Comparison of ENCODE assay signal across 1 cellular context in the genomic region with DNA sequence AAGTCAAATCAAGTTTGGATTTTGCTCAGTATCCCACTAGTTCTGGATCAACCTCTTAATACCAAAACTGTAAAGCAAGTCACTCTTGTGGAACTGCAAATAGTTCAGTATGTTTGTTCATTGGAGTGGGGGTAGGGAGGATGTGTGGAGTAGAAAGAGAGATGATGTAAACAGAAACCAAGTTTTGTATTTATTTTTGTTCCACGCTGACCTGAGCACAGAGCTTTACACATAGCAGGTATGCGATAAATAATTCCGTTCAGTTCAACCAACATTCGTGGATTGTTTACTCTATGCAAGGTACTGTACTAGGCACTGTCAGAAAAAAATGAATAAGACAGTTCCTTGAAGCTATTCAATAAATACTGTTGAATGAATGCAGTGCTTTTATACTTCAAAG.
TF ChIP-seq lines count a peak whose summit lies in the region.

No MANE protein-coding gene starts in this region.

TF ChIP-seq in HepG2, 621 proteins besides CTCF, POLR2A, EP300 and RAD21 (continued from another document and continues in another):
- TF ChIP-seq, protein P1, sequence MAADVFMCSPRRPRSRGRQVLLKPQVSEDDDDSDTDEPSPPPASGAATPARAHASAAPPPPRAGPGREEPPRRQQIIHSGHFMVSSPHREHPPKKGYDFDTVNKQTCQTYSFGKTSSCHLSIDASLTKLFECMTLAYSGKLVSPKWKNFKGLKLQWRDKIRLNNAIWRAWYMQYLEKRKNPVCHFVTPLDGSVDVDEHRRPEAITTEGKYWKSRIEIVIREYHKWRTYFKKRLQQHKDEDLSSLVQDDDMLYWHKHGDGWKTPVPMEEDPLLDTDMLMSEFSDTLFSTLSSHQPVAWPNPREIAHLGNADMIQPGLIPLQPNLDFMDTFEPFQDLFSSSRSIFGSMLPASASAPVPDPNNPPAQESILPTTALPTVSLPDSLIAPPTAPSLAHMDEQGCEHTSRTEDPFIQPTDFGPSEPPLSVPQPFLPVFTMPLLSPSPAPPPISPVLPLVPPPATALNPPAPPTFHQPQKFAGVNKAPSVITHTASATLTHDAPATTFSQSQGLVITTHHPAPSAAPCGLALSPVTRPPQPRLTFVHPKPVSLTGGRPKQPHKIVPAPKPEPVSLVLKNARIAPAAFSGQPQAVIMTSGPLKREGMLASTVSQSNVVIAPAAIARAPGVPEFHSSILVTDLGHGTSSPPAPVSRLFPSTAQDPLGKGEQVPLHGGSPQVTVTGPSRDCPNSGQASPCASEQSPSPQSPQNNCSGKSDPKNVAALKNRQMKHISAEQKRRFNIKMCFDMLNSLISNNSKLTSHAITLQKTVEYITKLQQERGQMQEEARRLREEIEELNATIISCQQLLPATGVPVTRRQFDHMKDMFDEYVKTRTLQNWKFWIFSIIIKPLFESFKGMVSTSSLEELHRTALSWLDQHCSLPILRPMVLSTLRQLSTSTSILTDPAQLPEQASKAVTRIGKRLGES (CRISPR knock-in tag; IDR thresholded peaks at IDR 0.05; ENCODE audit: borderline replicate concordance): no peak
- TF ChIP-seq MEF2D (CRISPR knock-in tag; IDR thresholded peaks at IDR 0.05): no peak
- TF ChIP-seq FOXK1 (CRISPR knock-in tag; IDR thresholded peaks at IDR 0.05; ENCODE audit: borderline replicate concordance, low read depth): peak; percentile 88
- no peak for TF ChIP-seq U2AF1 (optimal IDR thresholded peaks at IDR 0.05; ENCODE audit: low read depth, low read length)
- no peak for TF ChIP-seq SIX4 (CRISPR knock-in tag; IDR thresholded peaks at IDR 0.05)
- no peak for TF ChIP-seq HOXD1 (CRISPR knock-in tag; IDR thresholded peaks at IDR 0.05)
- no peak for TF ChIP-seq ZNF629 (CRISPR knock-in tag; conservative IDR thresholded peaks at IDR 0.05)
- peak; percentile 53; the same call in 1 of the 2 replicates for TF ChIP-seq ZKSCAN8 (CRISPR knock-in tag; IDR thresholded peaks at IDR 0.05; ENCODE audit: borderline replicate concordance)
- no peak for TF ChIP-seq NKX3-1 (CRISPR knock-in tag; IDR thresholded peaks at IDR 0.05)
- TF ChIP-seq ZNF44 (CRISPR knock-in tag; IDR thresholded peaks at IDR 0.05): no peak
- peak; percentile 71; the same call in 1 of the 2 replicates for TF ChIP-seq REPIN1 (CRISPR knock-in tag; IDR thresholded peaks at IDR 0.05; ENCODE audit: borderline replicate concordance, low read depth)
- no peak for TF ChIP-seq SNRNP70 (IDR thresholded peaks at IDR 0.05; ENCODE audit: low read depth, low read length)
- TF ChIP-seq, protein P2, sequence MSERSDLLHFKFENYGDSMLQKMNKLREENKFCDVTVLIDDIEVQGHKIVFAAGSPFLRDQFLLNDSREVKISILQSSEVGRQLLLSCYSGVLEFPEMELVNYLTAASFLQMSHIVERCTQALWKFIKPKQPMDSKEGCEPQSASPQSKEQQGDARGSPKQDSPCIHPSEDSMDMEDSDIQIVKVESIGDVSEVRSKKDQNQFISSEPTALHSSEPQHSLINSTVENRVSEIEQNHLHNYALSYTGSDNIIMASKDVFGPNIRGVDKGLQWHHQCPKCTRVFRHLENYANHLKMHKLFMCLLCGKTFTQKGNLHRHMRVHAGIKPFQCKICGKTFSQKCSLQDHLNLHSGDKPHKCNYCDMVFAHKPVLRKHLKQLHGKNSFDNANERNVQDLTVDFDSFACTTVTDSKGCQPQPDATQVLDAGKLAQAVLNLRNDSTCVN (CRISPR knock-in tag; IDR thresholded peaks at IDR 0.05; ENCODE audit: borderline replicate concordance): no peak
- peak; percentile 70; the same call in 1 of the 2 replicates for TF ChIP-seq HMG20A (CRISPR knock-in tag; IDR thresholded peaks at IDR 0.05; ENCODE audit: borderline replicate concordance)
- no peak for TF ChIP-seq SATB2 (CRISPR knock-in tag; IDR thresholded peaks at IDR 0.05)
- TF ChIP-seq FOXA3 (CRISPR knock-in tag; IDR thresholded peaks at IDR 0.05): peak; percentile 81
- peak; percentile 25; the same call in 1 of the 2 replicates for TF ChIP-seq MIXL1 (CRISPR knock-in tag; IDR thresholded peaks at IDR 0.05)
- peak; percentile 38; the same call in 1 of the 2 replicates for TF ChIP-seq ZMYM3 (CRISPR knock-in tag; IDR thresholded peaks at IDR 0.05)
- TF ChIP-seq, protein P3, sequence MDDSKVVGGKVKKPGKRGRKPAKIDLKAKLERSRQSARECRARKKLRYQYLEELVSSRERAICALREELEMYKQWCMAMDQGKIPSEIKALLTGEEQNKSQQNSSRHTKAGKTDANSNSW (CRISPR knock-in tag; IDR thresholded peaks at IDR 0.05; ENCODE audit: borderline replicate concordance): no peak
- TF ChIP-seq ARID2 (CRISPR knock-in tag; IDR thresholded peaks at IDR 0.05; ENCODE audit: borderline replicate concordance): no peak
- TF ChIP-seq, protein P4, sequence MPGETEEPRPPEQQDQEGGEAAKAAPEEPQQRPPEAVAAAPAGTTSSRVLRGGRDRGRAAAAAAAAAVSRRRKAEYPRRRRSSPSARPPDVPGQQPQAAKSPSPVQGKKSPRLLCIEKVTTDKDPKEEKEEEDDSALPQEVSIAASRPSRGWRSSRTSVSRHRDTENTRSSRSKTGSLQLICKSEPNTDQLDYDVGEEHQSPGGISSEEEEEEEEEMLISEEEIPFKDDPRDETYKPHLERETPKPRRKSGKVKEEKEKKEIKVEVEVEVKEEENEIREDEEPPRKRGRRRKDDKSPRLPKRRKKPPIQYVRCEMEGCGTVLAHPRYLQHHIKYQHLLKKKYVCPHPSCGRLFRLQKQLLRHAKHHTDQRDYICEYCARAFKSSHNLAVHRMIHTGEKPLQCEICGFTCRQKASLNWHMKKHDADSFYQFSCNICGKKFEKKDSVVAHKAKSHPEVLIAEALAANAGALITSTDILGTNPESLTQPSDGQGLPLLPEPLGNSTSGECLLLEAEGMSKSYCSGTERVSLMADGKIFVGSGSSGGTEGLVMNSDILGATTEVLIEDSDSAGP (CRISPR knock-in tag; IDR thresholded peaks at IDR 0.05; ENCODE audit: borderline replicate concordance): no peak
- TF ChIP-seq NR1H2 (CRISPR knock-in tag; IDR thresholded peaks at IDR 0.05; ENCODE audit: borderline replicate concordance, low read depth): no peak
- TF ChIP-seq ZNF232 (CRISPR knock-in tag; IDR thresholded peaks at IDR 0.05; ENCODE audit: borderline replicate concordance): no peak
- TF ChIP-seq FOXC1 (CRISPR knock-in tag; IDR thresholded peaks at IDR 0.05; ENCODE audit: borderline replicate concordance): no peak
- TF ChIP-seq CC2D1A (CRISPR knock-in tag; IDR thresholded peaks at IDR 0.05): no peak
- TF ChIP-seq FOXA1 (IDR thresholded peaks at IDR 0.05): no peak
- TF ChIP-seq FOXA1 (CRISPR knock-in tag; IDR thresholded peaks at IDR 0.05): 0 out of 2 replicates have a peak, but pooled peaks have one; percentile 13
- TF ChIP-seq, protein P5, sequence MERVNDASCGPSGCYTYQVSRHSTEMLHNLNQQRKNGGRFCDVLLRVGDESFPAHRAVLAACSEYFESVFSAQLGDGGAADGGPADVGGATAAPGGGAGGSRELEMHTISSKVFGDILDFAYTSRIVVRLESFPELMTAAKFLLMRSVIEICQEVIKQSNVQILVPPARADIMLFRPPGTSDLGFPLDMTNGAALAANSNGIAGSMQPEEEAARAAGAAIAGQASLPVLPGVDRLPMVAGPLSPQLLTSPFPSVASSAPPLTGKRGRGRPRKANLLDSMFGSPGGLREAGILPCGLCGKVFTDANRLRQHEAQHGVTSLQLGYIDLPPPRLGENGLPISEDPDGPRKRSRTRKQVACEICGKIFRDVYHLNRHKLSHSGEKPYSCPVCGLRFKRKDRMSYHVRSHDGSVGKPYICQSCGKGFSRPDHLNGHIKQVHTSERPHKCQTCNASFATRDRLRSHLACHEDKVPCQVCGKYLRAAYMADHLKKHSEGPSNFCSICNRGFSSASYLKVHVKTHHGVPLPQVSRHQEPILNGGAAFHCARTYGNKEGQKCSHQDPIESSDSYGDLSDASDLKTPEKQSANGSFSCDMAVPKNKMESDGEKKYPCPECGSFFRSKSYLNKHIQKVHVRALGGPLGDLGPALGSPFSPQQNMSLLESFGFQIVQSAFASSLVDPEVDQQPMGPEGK (CRISPR knock-in tag; IDR thresholded peaks at IDR 0.05): peak; percentile 39; the same call in 1 of the 2 replicates
- no peak for TF ChIP-seq NFE2 (CRISPR knock-in tag; IDR thresholded peaks at IDR 0.05)
- no peak for TF ChIP-seq ARHGAP35 (CRISPR knock-in tag; IDR thresholded peaks at IDR 0.05; ENCODE audit: borderline replicate concordance)
- TF ChIP-seq, protein P6, sequence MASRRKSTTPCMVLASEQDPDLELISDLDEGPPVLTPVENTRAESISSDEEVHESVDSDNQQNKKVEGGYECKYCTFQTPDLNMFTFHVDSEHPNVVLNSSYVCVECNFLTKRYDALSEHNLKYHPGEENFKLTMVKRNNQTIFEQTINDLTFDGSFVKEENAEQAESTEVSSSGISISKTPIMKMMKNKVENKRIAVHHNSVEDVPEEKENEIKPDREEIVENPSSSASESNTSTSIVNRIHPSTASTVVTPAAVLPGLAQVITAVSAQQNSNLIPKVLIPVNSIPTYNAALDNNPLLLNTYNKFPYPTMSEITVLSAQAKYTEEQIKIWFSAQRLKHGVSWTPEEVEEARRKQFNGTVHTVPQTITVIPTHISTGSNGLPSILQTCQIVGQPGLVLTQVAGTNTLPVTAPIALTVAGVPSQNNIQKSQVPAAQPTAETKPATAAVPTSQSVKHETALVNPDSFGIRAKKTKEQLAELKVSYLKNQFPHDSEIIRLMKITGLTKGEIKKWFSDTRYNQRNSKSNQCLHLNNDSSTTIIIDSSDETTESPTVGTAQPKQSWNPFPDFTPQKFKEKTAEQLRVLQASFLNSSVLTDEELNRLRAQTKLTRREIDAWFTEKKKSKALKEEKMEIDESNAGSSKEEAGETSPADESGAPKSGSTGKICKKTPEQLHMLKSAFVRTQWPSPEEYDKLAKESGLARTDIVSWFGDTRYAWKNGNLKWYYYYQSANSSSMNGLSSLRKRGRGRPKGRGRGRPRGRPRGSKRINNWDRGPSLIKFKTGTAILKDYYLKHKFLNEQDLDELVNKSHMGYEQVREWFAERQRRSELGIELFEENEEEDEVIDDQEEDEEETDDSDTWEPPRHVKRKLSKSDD (CRISPR knock-in tag; IDR thresholded peaks at IDR 0.05; ENCODE audit: low read depth): no peak
- TF ChIP-seq ZNF891 (CRISPR knock-in tag; IDR thresholded peaks at IDR 0.05): no peak
- TF ChIP-seq KDM3A (CRISPR knock-in tag; IDR thresholded peaks at IDR 0.05; ENCODE audit: low read depth): no peak
- TF ChIP-seq, protein P7, sequence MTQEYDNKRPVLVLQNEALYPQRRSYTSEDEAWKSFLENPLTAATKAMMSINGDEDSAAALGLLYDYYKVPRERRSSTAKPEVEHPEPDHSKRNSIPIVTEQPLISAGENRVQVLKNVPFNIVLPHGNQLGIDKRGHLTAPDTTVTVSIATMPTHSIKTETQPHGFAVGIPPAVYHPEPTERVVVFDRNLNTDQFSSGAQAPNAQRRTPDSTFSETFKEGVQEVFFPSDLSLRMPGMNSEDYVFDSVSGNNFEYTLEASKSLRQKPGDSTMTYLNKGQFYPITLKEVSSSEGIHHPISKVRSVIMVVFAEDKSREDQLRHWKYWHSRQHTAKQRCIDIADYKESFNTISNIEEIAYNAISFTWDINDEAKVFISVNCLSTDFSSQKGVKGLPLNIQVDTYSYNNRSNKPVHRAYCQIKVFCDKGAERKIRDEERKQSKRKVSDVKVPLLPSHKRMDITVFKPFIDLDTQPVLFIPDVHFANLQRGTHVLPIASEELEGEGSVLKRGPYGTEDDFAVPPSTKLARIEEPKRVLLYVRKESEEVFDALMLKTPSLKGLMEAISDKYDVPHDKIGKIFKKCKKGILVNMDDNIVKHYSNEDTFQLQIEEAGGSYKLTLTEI (CRISPR knock-in tag; conservative IDR thresholded peaks at IDR 0.05): no peak
- TF ChIP-seq, protein P8, sequence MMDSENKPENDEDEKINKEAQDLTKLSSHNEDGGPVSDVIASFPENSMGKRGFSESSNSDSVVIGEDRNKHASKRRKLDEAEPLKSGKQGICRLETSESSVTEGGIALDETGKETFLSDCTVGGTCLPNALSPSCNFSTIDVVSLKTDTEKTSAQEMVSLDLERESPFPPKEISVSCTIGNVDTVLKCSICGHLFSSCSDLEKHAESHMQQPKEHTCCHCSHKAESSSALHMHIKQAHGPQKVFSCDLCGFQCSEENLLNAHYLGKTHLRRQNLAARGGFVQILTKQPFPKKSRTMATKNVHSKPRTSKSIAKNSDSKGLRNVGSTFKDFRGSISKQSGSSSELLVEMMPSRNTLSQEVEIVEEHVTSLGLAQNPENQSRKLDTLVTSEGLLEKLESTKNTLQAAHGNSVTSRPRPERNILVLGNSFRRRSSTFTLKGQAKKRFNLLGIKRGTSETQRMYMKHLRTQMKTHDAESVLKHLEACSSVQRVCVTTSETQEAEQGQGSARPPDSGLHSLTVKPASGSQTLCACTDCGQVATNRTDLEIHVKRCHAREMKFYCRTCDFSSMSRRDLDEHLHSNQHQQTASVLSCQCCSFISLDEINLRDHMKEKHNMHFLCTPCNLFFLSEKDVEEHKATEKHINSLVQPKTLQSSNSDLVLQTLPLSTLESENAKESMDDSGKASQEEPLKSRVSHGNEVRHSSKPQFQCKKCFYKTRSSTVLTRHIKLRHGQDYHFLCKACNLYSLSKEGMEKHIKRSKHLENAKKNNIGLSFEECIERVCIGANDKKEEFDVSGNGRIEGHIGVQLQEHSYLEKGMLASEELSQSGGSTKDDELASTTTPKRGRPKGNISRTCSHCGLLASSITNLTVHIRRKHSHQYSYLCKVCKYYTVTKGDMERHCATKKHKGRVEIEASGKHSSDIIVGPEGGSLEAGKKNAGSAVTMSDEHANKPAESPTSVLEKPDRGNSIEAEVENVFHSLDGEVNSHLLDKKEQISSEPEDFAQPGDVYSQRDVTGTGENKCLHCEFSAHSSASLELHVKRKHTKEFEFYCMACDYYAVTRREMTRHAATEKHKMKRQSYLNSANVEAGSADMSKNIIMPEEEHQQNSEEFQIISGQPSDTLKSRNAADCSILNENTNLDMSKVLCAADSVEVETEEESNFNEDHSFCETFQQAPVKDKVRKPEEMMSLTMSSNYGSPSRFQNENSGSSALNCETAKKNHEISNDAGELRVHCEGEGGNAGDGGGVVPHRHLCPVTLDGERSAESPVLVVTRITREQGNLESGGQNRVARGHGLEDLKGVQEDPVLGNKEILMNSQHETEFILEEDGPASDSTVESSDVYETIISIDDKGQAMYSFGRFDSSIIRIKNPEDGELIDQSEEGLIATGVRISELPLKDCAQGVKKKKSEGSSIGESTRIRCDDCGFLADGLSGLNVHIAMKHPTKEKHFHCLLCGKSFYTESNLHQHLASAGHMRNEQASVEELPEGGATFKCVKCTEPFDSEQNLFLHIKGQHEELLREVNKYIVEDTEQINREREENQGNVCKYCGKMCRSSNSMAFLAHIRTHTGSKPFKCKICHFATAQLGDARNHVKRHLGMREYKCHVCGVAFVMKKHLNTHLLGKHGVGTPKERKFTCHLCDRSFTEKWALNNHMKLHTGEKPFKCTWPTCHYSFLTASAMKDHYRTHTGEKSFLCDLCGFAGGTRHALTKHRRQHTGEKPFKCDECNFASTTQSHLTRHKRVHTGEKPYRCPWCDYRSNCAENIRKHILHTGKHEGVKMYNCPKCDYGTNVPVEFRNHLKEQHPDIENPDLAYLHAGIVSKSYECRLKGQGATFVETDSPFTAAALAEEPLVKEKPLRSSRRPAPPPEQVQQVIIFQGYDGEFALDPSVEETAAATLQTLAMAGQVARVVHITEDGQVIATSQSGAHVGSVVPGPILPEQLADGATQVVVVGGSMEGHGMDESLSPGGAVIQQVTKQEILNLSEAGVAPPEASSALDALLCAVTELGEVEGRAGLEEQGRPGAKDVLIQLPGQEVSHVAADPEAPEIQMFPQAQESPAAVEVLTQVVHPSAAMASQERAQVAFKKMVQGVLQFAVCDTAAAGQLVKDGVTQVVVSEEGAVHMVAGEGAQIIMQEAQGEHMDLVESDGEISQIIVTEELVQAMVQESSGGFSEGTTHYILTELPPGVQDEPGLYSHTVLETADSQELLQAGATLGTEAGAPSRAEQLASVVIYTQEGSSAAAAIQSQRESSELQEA (CRISPR knock-in tag; IDR thresholded peaks at IDR 0.05; ENCODE audit: not compliant biosample characterization): no peak
- no peak; the same call in 1 of the 2 replicates for TF ChIP-seq MIER3 (CRISPR knock-in tag; IDR thresholded peaks at IDR 0.05; ENCODE audit: borderline replicate concordance)
- no peak for TF ChIP-seq CBX5 (CRISPR knock-in tag; IDR thresholded peaks at IDR 0.05; ENCODE audit: borderline replicate concordance)
